38 cellular contexts compared by ENCODE assay signal in the genomic region with DNA sequence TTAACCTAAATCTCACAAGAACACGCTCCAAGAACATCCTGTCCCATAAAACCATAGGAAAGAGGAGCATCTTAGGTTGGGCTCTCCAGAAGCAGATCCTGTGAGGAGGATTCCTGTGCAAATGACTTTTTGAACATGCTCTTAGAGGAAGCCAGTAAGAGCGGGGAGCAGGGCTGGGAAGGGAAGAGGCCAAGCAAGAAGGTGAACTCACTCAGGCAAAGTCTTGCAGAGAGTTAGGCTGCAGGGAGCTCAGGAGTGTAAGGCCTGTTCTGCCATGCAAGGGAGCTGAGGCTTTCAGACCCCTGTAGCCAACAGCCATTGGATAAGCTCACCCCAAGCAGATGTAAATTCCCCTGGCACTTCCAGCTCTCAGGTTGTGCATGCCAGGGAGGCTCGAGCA.
"Had no signal": no experiment of that assay in that cellular context is flagged by ENCODE, and none has a peak within 500 bp of the region (broad histone marks: within the 10 kb centered on the region; RNA-seq: fewer than 3 reads in every experiment).

No MANE protein-coding gene starts in this region.

- H3K27ac ChIP-seq: adrenal gland, ascending aorta, body of pancreas, brain microvascular endothelial cell, breast epithelium, cardiac muscle cell had no signal

- H3K4me1 Mint-ChIP-seq: activated naive CD4-positive, alpha-beta T cell treated with anti-CD3 and anti-CD28 coated beads, Interleukin-2, amount 10 ng/mL, durations not matched to agents 7 days and 5 days; activated naive CD4-positive, alpha-beta T cell treated with anti-CD3 and anti-CD28 coated beads, Interleukin-2, amount 50 U/mL, for 24 hours; activated naive CD8-positive, alpha-beta T cell treated with anti-CD3 and anti-CD28 coated beads, Interleukin-2, amount 10 ng/mL, durations not matched to agents 7 days and 5 days; brain; central memory CD8-positive, alpha-beta T cell had no signal

- H3K4me3 Mint-ChIP-seq: activated naive CD4-positive, alpha-beta T cell treated with anti-CD3 and anti-CD28 coated beads for 36 hours; activated naive CD4-positive, alpha-beta T cell treated with anti-CD3 and anti-CD28 coated beads, Interleukin-2, amount 10 ng/mL, durations not matched to agents 7 days and 5 days; activated naive CD4-positive, alpha-beta T cell treated with anti-CD3 and anti-CD28 coated beads, Interleukin-2, amount 50 U/mL, for 24 hours; activated naive CD8-positive, alpha-beta T cell; activated naive CD8-positive, alpha-beta T cell treated with anti-CD3 and anti-CD28 coated beads for 36 hours; activated naive CD8-positive, alpha-beta T cell treated with anti-CD3 and anti-CD28 coated beads, Interleukin-2, amount 10 ng/mL, durations not matched to agents 7 days and 5 days; activated naive CD8-positive, alpha-beta T cell treated with anti-CD3 and anti-CD28 coated beads, Interleukin-2, amount 50 U/mL, for 24 hours; activated T-cell treated with anti-CD3 and anti-CD28 coated beads, Interleukin-2, amount 50 U/mL, for 24 hours; activated T-cell treated with anti-CD3 and anti-CD28 coated beads, Interleukin-2, amount 50 U/mL, for 4 hours; activated T-cell treated with anti-CD3 and anti-CD28 coated beads, Interleukin-2, amount 50 U/mL, for 72 hours; activated T-helper 1 cell treated with anti-CD3 and anti-CD28 coated beads, Interleukin-12 subunit alpha, Interleukin-12 subunit beta, Interleukin-2, Interleukin-4 antibody, amounts not matched to agents 30 ng/mL and 10 ng/mL and 1 ng/mL, durations not matched to agents 14 hours and 24 hours and 36 hours; activated T-helper 17 cell treated with anti-CD3 and anti-CD28 coated beads, Interleukin-2, amount 50 U/mL, for 72 hours; brain; central memory CD8-positive, alpha-beta T cell had no signal

- H3K36me3 ChIP-seq: adrenal gland, ascending aorta, brain microvascular endothelial cell, breast epithelium, cardiac muscle cell had no signal

- H3K4me1 ChIP-seq: adrenal gland, ascending aorta, body of pancreas, breast epithelium had no signal

- H3K9me3 ChIP-seq: adrenal gland, ascending aorta, body of pancreas had no signal

- ATAC-seq: activated naive CD4-positive, alpha-beta T cell treated with anti-CD3 and anti-CD28 coated beads, Interleukin-2, amount 50 U/mL, for 72 hours; activated naive CD8-positive, alpha-beta T cell treated with anti-CD3 and anti-CD28 coated beads, Interleukin-2, amount 50 U/mL, for 24 hours; activated T-cell treated with anti-CD3 and anti-CD28 coated beads, Interleukin-2, amount 50 U/mL, for 4 hours; activated T-cell treated with anti-CD3 and anti-CD28 coated beads, Interleukin-2, amount 50 U/mL, for 72 hours; activated T-helper 17 cell treated with anti-CD3 and anti-CD28 coated beads, Interleukin-2, amount 50 U/mL, for 72 hours; body of pancreas had no signal

- H3K36me3 Mint-ChIP-seq: activated naive CD4-positive, alpha-beta T cell treated with anti-CD3 and anti-CD28 coated beads, Interleukin-2, amount 10 ng/mL, durations not matched to agents 7 days and 5 days; activated naive CD4-positive, alpha-beta T cell treated with anti-CD3 and anti-CD28 coated beads, Interleukin-2, amount 50 U/mL, for 24 hours; activated naive CD4-positive, alpha-beta T cell treated with anti-CD3 and anti-CD28 coated beads, Interleukin-2, amount 50 U/mL, for 72 hours; activated naive CD8-positive, alpha-beta T cell; activated naive CD8-positive, alpha-beta T cell treated with anti-CD3 and anti-CD28 coated beads, Interleukin-2, amount 10 ng/mL, durations not matched to agents 7 days and 5 days; brain had no signal

- H3K9me3 Mint-ChIP-seq: activated naive CD4-positive, alpha-beta T cell treated with anti-CD3 and anti-CD28 coated beads for 36 hours; activated naive CD4-positive, alpha-beta T cell treated with anti-CD3 and anti-CD28 coated beads, Interleukin-2, amount 10 ng/mL, durations not matched to agents 7 days and 5 days; activated naive CD8-positive, alpha-beta T cell treated with anti-CD3 and anti-CD28 coated beads for 36 hours; activated naive CD8-positive, alpha-beta T cell treated with anti-CD3 and anti-CD28 coated beads, Interleukin-2, amount 10 ng/mL, durations not matched to agents 7 days and 5 days; activated T-cell treated with anti-CD3 and anti-CD28 coated beads, Interleukin-2, amount 50 U/mL, for 24 hours; activated T-cell treated with anti-CD3 and anti-CD28 coated beads, Interleukin-2, amount 50 U/mL, for 4 hours; activated T-cell treated with anti-CD3 and anti-CD28 coated beads, Interleukin-2, amount 50 U/mL, for 72 hours; activated T-helper 1 cell treated with anti-CD3 and anti-CD28 coated beads, Interleukin-12 subunit alpha, Interleukin-12 subunit beta, Interleukin-2, Interleukin-4 antibody, amounts not matched to agents 30 ng/mL and 10 ng/mL and 1 ng/mL, durations not matched to agents 14 hours and 24 hours and 36 hours; activated T-helper 17 cell treated with anti-CD3 and anti-CD28 coated beads, Interleukin-2, amount 50 U/mL, for 72 hours; activated T-helper 2 cell treated with anti-CD3 and anti-CD28 coated beads, Interferon-gamma antibody, Interleukin-2, Interleukin-4, amounts not matched to agents 10 μg/mL and 5 μg/mL and 100 μg/mL, durations not matched to agents 14 hours and 24 hours and 36 hours; central memory CD8-positive, alpha-beta T cell had no signal

- DNase-seq: activated effector memory CD4-positive, alpha-beta T cell treated with anti-CD3 and anti-CD28 coated beads, Interleukin-2, amount 50 U/mL, for 16 hours; activated effector memory CD4-positive, alpha-beta T cell treated with Interleukin-2 at 50 U/mL for 16 hours; activated gamma-delta T cell; activated gamma-delta T cell treated with Interleukin-2 at 50 U/mL for 16 hours; activated naive CD4-positive, alpha-beta T cell; activated naive CD4-positive, alpha-beta T cell treated with anti-CD3 and anti-CD28 coated beads for 36 hours; activated naive CD4-positive, alpha-beta T cell treated with anti-CD3 and anti-CD28 coated beads, Interleukin-2, amount 10 ng/mL, durations not matched to agents 7 days and 5 days; activated naive CD4-positive, alpha-beta T cell treated with anti-CD3 and anti-CD28 coated beads, Interleukin-2, amount 50 U/mL, for 16 hours; activated naive CD4-positive, alpha-beta T cell treated with Interleukin-2 at 50 U/mL for 16 hours; activated naive CD8-positive, alpha-beta T cell treated with anti-CD3 and anti-CD28 coated beads for 36 hours; activated naive CD8-positive, alpha-beta T cell treated with anti-CD3 and anti-CD28 coated beads, Interleukin-2, amount 10 ng/mL, durations not matched to agents 7 days and 5 days; activated naive CD8-positive, alpha-beta T cell treated with anti-CD3 and anti-CD28 coated beads, Interleukin-2, amount 50 U/mL, for 24 hours; activated T-cell treated with anti-CD3 and anti-CD28 coated beads, Interleukin-2, amount 50 U/mL, for 1 hour; activated T-cell treated with anti-CD3 and anti-CD28 coated beads, Interleukin-2, amount 50 U/mL, for 24 hours; activated T-cell treated with anti-CD3 and anti-CD28 coated beads, Interleukin-2, amount 50 U/mL, for 4 hours; activated T-cell treated with anti-CD3 and anti-CD28 coated beads, Interleukin-2, amount 50 U/mL, for 48 hours; activated T-cell treated with anti-CD3 and anti-CD28 coated beads, Interleukin-2, amount 50 U/mL, for 72 hours; adrenal gland; amniotic stem cell; amygdala; anterior cingulate cortex; aorta; body of pancreas; brain microvascular endothelial cell; caudate nucleus; central memory CD4-positive, alpha-beta T cell; cerebellar nuclear complex had no signal

- H3K4me3 ChIP-seq: adrenal gland, ascending aorta, body of pancreas, breast epithelium, cardiac muscle cell had no signal

- H3K27me3 ChIP-seq: adrenal gland, ascending aorta, body of pancreas, brain microvascular endothelial cell, breast epithelium, cardiac muscle cell had no signal

- H3K27ac Mint-ChIP-seq: activated naive CD4-positive, alpha-beta T cell treated with anti-CD3 and anti-CD28 coated beads for 36 hours; activated naive CD4-positive, alpha-beta T cell treated with anti-CD3 and anti-CD28 coated beads, Interleukin-2, amount 10 ng/mL, durations not matched to agents 7 days and 5 days; activated naive CD4-positive, alpha-beta T cell treated with anti-CD3 and anti-CD28 coated beads, Interleukin-2, amount 50 U/mL, for 24 hours; activated naive CD4-positive, alpha-beta T cell treated with anti-CD3 and anti-CD28 coated beads, Interleukin-2, amount 50 U/mL, for 72 hours; activated naive CD8-positive, alpha-beta T cell; activated naive CD8-positive, alpha-beta T cell treated with anti-CD3 and anti-CD28 coated beads for 36 hours; activated naive CD8-positive, alpha-beta T cell treated with anti-CD3 and anti-CD28 coated beads, Interleukin-2, amount 10 ng/mL, durations not matched to agents 7 days and 5 days; activated naive CD8-positive, alpha-beta T cell treated with anti-CD3 and anti-CD28 coated beads, Interleukin-2, amount 50 U/mL, for 24 hours; activated T-cell treated with anti-CD3 and anti-CD28 coated beads, Interleukin-2, amount 50 U/mL, for 24 hours; activated T-cell treated with anti-CD3 and anti-CD28 coated beads, Interleukin-2, amount 50 U/mL, for 72 hours; activated T-helper 1 cell treated with anti-CD3 and anti-CD28 coated beads, Interleukin-12 subunit alpha, Interleukin-12 subunit beta, Interleukin-2, Interleukin-4 antibody, amounts not matched to agents 30 ng/mL and 10 ng/mL and 1 ng/mL, durations not matched to agents 14 hours and 24 hours and 36 hours; activated T-helper 17 cell treated with anti-CD3 and anti-CD28 coated beads, Interleukin-2, amount 50 U/mL, for 72 hours; activated T-helper 2 cell treated with anti-CD3 and anti-CD28 coated beads, Interferon-gamma antibody, Interleukin-2, Interleukin-4, amounts not matched to agents 10 μg/mL and 5 μg/mL and 100 μg/mL, durations not matched to agents 14 hours and 24 hours and 36 hours; brain had no signal
